Comparison of ENCODE assay signal across 1 cellular context in the genomic region with DNA sequence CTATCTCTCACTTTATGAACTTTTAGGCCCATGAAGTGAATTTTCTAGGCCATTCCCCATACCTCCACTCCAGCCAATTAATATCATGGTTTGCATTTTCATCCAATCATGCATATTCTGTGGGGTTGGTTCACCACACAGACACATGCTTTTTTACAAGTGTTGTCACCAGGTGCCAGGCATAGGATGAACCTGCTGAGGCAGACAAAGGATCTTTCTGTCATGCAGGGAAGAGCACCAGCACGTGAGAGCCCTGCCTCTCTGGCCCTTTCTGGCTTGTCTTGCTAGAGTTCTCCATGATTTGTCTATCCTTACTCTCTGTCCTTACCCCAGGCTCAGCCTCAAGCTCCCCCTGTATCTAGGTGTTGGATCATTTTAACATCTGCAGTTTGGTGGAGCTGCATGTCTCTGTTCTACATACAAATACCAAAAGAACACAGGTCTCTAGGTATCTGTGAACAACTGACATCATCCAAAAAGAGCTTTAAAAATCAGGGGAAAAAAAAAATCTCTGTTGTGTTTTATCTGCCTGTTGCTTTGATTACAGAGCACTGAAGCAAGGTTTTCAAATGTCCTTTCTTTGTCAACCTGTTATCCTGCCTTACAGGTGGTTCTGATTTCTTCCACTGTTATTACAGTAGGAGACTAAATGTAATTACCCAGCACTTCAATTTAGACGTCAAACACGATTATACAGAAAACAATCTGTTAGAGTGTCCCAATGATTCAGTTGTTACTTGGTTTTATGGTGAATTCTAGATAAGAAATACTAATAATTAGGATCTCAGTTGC.
TF ChIP-seq lines count a peak whose summit lies in the region.

No MANE protein-coding gene starts in this region.

TF ChIP-seq in GM23338, 12 proteins besides CTCF, POLR2A, EP300 and RAD21:
- TF ChIP-seq ZNF462 (CRISPR knock-in tag; IDR thresholded peaks at IDR 0.05): peak; percentile 61
- TF ChIP-seq ZNF331 (CRISPR knock-in tag; IDR thresholded peaks at IDR 0.05; ENCODE audit: low read depth): no peak
- TF ChIP-seq STAT1 (IDR thresholded peaks at IDR 0.05; ENCODE audit: unreplicated experiment): no peak
TF ChIP-seq in GM23338: peak in this region for 1.
